ENCODE assay signal across 7 cellular contexts in the genomic region with DNA sequence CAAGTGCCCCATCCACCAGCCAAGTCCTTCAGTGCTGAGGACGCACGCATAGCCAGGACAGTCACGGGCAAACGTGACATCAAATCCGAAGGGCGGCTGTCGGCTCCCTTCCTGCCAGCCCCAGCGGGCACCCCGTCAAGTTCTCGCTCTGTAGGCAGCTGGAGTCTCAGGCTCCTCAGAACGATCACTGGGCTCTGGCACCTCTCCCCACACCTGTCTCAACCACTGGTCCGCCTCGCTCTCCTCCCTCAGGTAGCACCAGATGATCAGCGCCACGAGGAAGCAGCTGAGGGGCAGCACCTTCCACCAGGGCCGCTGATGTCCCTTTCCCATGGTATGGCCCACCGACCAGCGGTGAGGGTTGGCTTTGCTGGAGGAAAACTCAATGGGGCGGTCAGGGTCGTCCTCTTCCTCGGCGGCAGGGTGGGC. TPM values are rescaled to one million over a fixed set of nuclear protein-coding genes. Genes with fewer than 3 reads are reported as not detected.
DNase-seq lines count a peak whose midpoint lies in the region; ATAC-seq and TF ChIP-seq lines count a peak whose summit lies in the region.

No MANE protein-coding gene starts in this region.

- TF ChIP-seq POLR2A in thyroid gland (IDR thresholded peaks at IDR 0.05), result no peak

- peak overlapping the region; percentile 60 to 91 (median 73) for H3K4me3 ChIP-seq in thyroid gland (replicated peaks in 1 of 3)

- WGBS in thyroid gland, 2 donors, result 1 to 3% methylated on average over 8 to 11 of the region's 22 CpGs

- peak overlapping the region; percentile 30 to 92 (median 89) for H3K27ac ChIP-seq in thyroid gland

- H3K27me3 Mint-ChIP-seq in activated naive CD8-positive, alpha-beta T cell treated with anti-CD3 and anti-CD28 coated beads for 36 hours, result no peaks in the 10 kb centered on the region

- no peak for DNase-seq in activated naive CD8-positive, alpha-beta T cell treated with anti-CD3 and anti-CD28 coated beads for 36 hours
- DNase-seq in left lobe of liver (ENCODE audit: low spot score) (no peak), thyroid gland (no peak), epidermal melanocyte (ENCODE audit: insufficient read length, low spot score) (no peak), SHP77 treated with DMSO at 0.1 percent for 48 hours (lab: John Stamatoyannopoulos, UW) (no peak)

- H3K9me3 ChIP-seq in thyroid gland, result no peaks in the 10 kb centered on the region

- peak overlapping the region; percentile 87 for H3K4me3 Mint-ChIP-seq in activated naive CD8-positive, alpha-beta T cell treated with anti-CD3 and anti-CD28 coated beads for 36 hours

- no peak for TF ChIP-seq CTCF in thyroid gland (IDR thresholded peaks at IDR 0.05)

- intact Hi-C loops in thyroid gland (cut with DNase I), result no loop called here

- no peaks in the 10 kb centered on the region for H3K27me3 ChIP-seq in thyroid gland

- H3K36me3 Mint-ChIP-seq in activated naive CD8-positive, alpha-beta T cell treated with anti-CD3 and anti-CD28 coated beads for 36 hours, result peaks cover 5% of the 10 kb centered on the region

- ATAC-seq in GM18867 (IDR thresholded peaks at IDR 0.05; ENCODE audit: unreplicated experiment) (peak; percentile 20), HG03045 (IDR thresholded peaks at IDR 0.05; ENCODE audit: unreplicated experiment) (peak; percentile 1), left lobe of liver (peak; percentile 2)

- H3K9me3 Mint-ChIP-seq in activated naive CD8-positive, alpha-beta T cell treated with anti-CD3 and anti-CD28 coated beads for 36 hours, result peaks cover 5% of the 10 kb centered on the region

- H3K4me1 ChIP-seq in thyroid gland, result peaks cover 8 to 22% of the 10 kb centered on the region in 2 donors

- no peaks in the 10 kb centered on the region for H3K36me3 ChIP-seq in thyroid gland

- H3K4me1 Mint-ChIP-seq in activated naive CD8-positive, alpha-beta T cell treated with anti-CD3 and anti-CD28 coated beads for 36 hours, result peaks cover 25% of the 10 kb centered on the region

- peak overlapping the region; percentile 98 for H3K27ac Mint-ChIP-seq in activated naive CD8-positive, alpha-beta T cell treated with anti-CD3 and anti-CD28 coated beads for 36 hours

RNA-seq across cellular contexts. Expression of gene UQCC4, which starts 0.4 kb away (rescaled TPM):
- total RNA-seq in activated naive CD8-positive, alpha-beta T cell treated with anti-CD3 and anti-CD28 coated beads for 36 hours, result 10 to 100 TPM; 24.4 to 24.6 TPM
- total RNA-seq in left lobe of liver, result 6.1 TPM
- 10 to 100 TPM; 16.9 to 19.8 (median 18.2) TPM for total RNA-seq in thyroid gland

RNA-seq across cellular contexts. Expression of gene UNKL, which starts 5.6 kb away (rescaled TPM):
- total RNA-seq in activated naive CD8-positive, alpha-beta T cell treated with anti-CD3 and anti-CD28 coated beads for 36 hours, result 10 to 100 TPM; 22.6 to 24.2 TPM
- total RNA-seq in left lobe of liver, result 14.1 TPM
- total RNA-seq in thyroid gland, result 10 to 100 TPM; 26.2 to 46.9 (median 31.3) TPM

RNA-seq across cellular contexts. Expression of gene PERCC1, which starts 10.8 kb away (rescaled TPM):
- under 1 TPM; 0.25 to 0.40 TPM for total RNA-seq in activated naive CD8-positive, alpha-beta T cell treated with anti-CD3 and anti-CD28 coated beads for 36 hours
- total RNA-seq in left lobe of liver (not detected), thyroid gland (1 to 10 TPM in 2 of 4 donors, under 1 TPM in 1, not detected in 1; 0.67 to 1.7 (median 1.6) TPM)

RNA-seq across cellular contexts. Expression of gene CCDC154, which starts 24.2 kb away (rescaled TPM):
- 1 to 10 TPM; 1.3 TPM for total RNA-seq in activated naive CD8-positive, alpha-beta T cell treated with anti-CD3 and anti-CD28 coated beads for 36 hours
- total RNA-seq in left lobe of liver (1.4 TPM), thyroid gland (1 to 10 TPM in 2 of 4 donors, under 1 TPM in 2; 0.27 to 1.6 (median 0.99) TPM)

RNA-seq across cellular contexts. Expression of gene CLCN7, which starts 54.7 kb away (rescaled TPM):
- total RNA-seq in activated naive CD8-positive, alpha-beta T cell treated with anti-CD3 and anti-CD28 coated beads for 36 hours, result 10 to 100 TPM; 45.0 to 48.8 TPM
- 51.9 TPM for total RNA-seq in left lobe of liver
- total RNA-seq in thyroid gland, result 100 to 1,000 TPM in 2 of 4 donors, 10 to 100 TPM in 2; 50.3 to 144 (median 89.9) TPM
